5 cellular contexts compared by ENCODE assay signal in genomic region chr2:82084679-82085392, GRCh38.
"Had no signal": no experiment of that assay in that cellular context is flagged by ENCODE, and none has a peak within 500 bp of the region (broad histone marks: within the 10 kb centered on the region; RNA-seq: fewer than 3 reads in every experiment).

No MANE protein-coding gene starts in this region.

- ATAC-seq: GM23338, K562 had no signal

- DNase-seq: H9, HCEC 1CT, IMR-90 had no signal

- H3K4me3 ChIP-seq: GM23338, K562 had no signal

- H2AFZ ChIP-seq: GM23338 had no signal

- H3K4me2 ChIP-seq: GM23338 had no signal
